Comparison of ENCODE assay signal across 8 cellular contexts in the genomic region with DNA sequence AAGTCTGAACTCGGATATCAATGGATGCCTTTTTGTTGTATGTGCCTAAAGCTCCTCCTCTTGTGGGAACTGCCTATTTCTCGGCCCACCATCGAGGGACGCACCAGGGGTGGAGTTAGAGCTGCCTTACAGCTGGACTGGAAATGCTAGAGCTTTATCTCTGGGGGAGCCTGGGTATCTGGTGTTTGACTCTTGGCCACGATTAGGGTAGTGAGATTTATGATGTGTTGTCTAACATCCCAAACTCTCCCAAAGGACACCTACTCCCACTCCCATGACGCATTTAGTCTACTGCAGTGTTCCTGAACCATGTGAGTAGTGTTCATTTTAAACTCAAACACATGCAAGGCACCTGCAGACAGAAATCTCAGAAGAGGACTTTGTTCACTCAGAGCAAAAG.
"Had no signal": no experiment of that assay in that cellular context is flagged by ENCODE, and none has a peak within 500 bp of the region (broad histone marks: within the 10 kb centered on the region; RNA-seq: fewer than 3 reads in every experiment).

No MANE protein-coding gene starts in this region.

- FAIRE-seq: HTR-8/SVneo, K562 had no signal

- ATAC-seq: HCT116, K562 had no signal

- DNase-seq: GM23248, GOT3, H7, HFFc6, IMR-90 had no signal
